ENCODE assay signal across 25 cellular contexts in genomic region chr5:115720888-115721287, GRCh38.
DNase-seq lines count a peak whose midpoint lies in the region; ATAC-seq, FAIRE-seq and TF ChIP-seq lines count a peak whose summit lies in the region.
"Had no signal": no experiment of that assay in that cellular context is flagged by ENCODE, and none has a peak within 500 bp of the region (broad histone marks: within the 10 kb centered on the region; RNA-seq: fewer than 3 reads in every experiment).

No MANE protein-coding gene starts in this region.

- intact Hi-C loops in HepG2 (cut with micrococcal nuclease; ENCODE audit: unreplicated experiment), result no loop called here

- TF ChIP-seq RAD21 in liver (IDR thresholded peaks at IDR 0.05) (no peak), HepG2 (CRISPR knock-in tag; IDR thresholded peaks at IDR 0.05) (no peak)

- no peak for TF ChIP-seq POLR2A in HepG2 (IDR thresholded peaks at IDR 0.05; ENCODE audit: insufficient read depth in 1 of 2, low read depth in 2 of 2, low read length in 2 of 2)

- BruUV-seq in HepG2 (replicated peaks; lab: Mats Ljungman, UMichigan), result no TSS peak

- DNase-seq in HepG2 (ENCODE audit: low spot score) (no peak), inferior parietal cortex (ENCODE audit: extremely low spot score) (peak; percentile 20), stromal cell of bone marrow (ENCODE audit: low read depth) (peak; percentile 13), NCI-H187 (lab: John Stamatoyannopoulos, UW) (no peak), BE2C (no peak)
- DNase-seq in NK-92 treated with Interleukin-12 subunit alpha and Interleukin-12 subunit beta, amount 100 ng/mL, for 24 hours (lab: John Stamatoyannopoulos, UW), result no peak
- DNase-seq: CD8-positive, alpha-beta memory T cell; DMS 273 treated with DMSO at 0.1 percent for 48 hours; DMS79; EL; GDM1; GM23248; H7; Kasumi-1; MV-4-11; NCI-H1105; NCI-H1436 treated with DMSO at 0.1 percent for 48 hours; NCI-H2029; NCI-H446; NCI-H524 treated with DMSO at 0.1 percent for 48 hours; NCI-H774; PC-3 had no signal

- in situ Hi-C loops in HepG2 (cut with HindIII; ENCODE audit: extremely low pct_ligation_motif_present, low pct_unique_long_range_greater_than_20kb), result no loop called here

- no peaks in the 10 kb centered on the region for H3K79me2 ChIP-seq in HepG2 (ENCODE audit: insufficient read depth, low read length)

- no peak overlapping the region for H3K4me2 ChIP-seq in HepG2 (ENCODE audit: low read depth, low read length)

- no peaks in the 10 kb centered on the region for H3K36me3 ChIP-seq in liver (ENCODE audit: control insufficient read depth in 4 of 4, insufficient read depth in 3 of 4, low read depth in 1 of 4, low read length in 3 of 4)
- no peaks in the 10 kb centered on the region for H3K36me3 ChIP-seq in HepG2 (replicated peaks in 1 of 2; ENCODE audit: control insufficient read depth in 1 of 2, insufficient read depth in 2 of 2, low read length in 2 of 2)
- no peaks in the 10 kb centered on the region for H3K36me3 ChIP-seq in BE2C

- H3K9me3 ChIP-seq in liver (ENCODE audit: control insufficient read depth in 4 of 4, low read length in 3 of 4), result no peaks in the 10 kb centered on the region
- no peaks in the 10 kb centered on the region for H3K9me3 ChIP-seq in HepG2 (ENCODE audit: low read length)
- no peaks in the 10 kb centered on the region for H3K9me3 ChIP-seq in BE2C

- H3K27ac ChIP-seq in liver (ENCODE audit: low read depth in 1 of 2, low read length in 2 of 2) (no peak overlapping the region), HepG2 (ENCODE audit: extremely low read length, insufficient read depth, low read length) (no peak overlapping the region)
- H3K27ac ChIP-seq: GM23248, HL-60 had no signal

- H3K9ac ChIP-seq in liver (ENCODE audit: low read depth in 1 of 2, low read length in 2 of 2) (no peak overlapping the region), HepG2 (ENCODE audit: insufficient read depth, low read depth, low read length) (no peak overlapping the region)
- H3K9ac ChIP-seq: GM23248 had no signal

- H3K4me1 ChIP-seq in liver (ENCODE audit: control insufficient read depth in 4 of 4, insufficient read depth in 4 of 4, low read length in 3 of 4), result peaks cover 0 to 26% (median 8%) of the 10 kb centered on the region in 4 donors
- no peaks in the 10 kb centered on the region for H3K4me1 ChIP-seq in HepG2 (ENCODE audit: insufficient read depth, low read length)
- no peaks in the 10 kb centered on the region for H3K4me1 ChIP-seq in BE2C

- H3K4me3 ChIP-seq in liver (ENCODE audit: low read depth in 1 of 3, low read length in 3 of 3), result no peak overlapping the region
- no peak overlapping the region for H3K4me3 ChIP-seq in HepG2 (replicated peaks in 1 of 3; ENCODE audit: insufficient read depth in 1 of 3, low read depth in 2 of 3, low read length in 3 of 3)
- H3K4me3 ChIP-seq in BE2C (ENCODE audit: low read depth, low read length), result no peak overlapping the region
- H3K4me3 ChIP-seq: GM12878, GM23248 had no signal

- TF ChIP-seq EP300 in HepG2 (IDR thresholded peaks at IDR 0.05; ENCODE audit: low read depth in 2 of 2, low read length in 2 of 2), result no peak
- TF ChIP-seq EP300 in HepG2 (CRISPR knock-in tag; IDR thresholded peaks at IDR 0.05; ENCODE audit: borderline replicate concordance), result no peak

- H3K27me3 ChIP-seq in liver (ENCODE audit: control insufficient read depth in 4 of 4, insufficient read depth in 4 of 4, low read length in 3 of 4) (no peaks in the 10 kb centered on the region), HepG2 (ENCODE audit: control insufficient read depth in 1 of 2, insufficient read depth in 2 of 2, low read length in 2 of 2) (no peaks in the 10 kb centered on the region), BE2C (no peaks in the 10 kb centered on the region)

- POLR2A ChIA-PET in HepG2 (lab: Yijun Ruan, JAX), result no interaction called here

- ATAC-seq in HepG2, result no peak
- ATAC-seq: GM12878, PC-3 had no signal

- no peaks in the 10 kb centered on the region for H4K20me1 ChIP-seq in HepG2 (ENCODE audit: insufficient read depth, low read length)

- H2AFZ ChIP-seq in HepG2 (ENCODE audit: low read length), result no peak overlapping the region
- H2AFZ ChIP-seq: GM23248 had no signal

- TF ChIP-seq CTCF in liver (IDR thresholded peaks at IDR 0.05; ENCODE audit: low read depth, low read length, missing input control) (no peak), HepG2 (CRISPR knock-in tag; IDR thresholded peaks at IDR 0.05) (no peak), BE2C (IDR thresholded peaks at IDR 0.05; ENCODE audit: low read depth, low read length) (no peak)

- CTCF ChIA-PET in HepG2 (lab: Yijun Ruan, JAX; ENCODE audit: low intra/inter-chr PET ratio, low total read pairs), result no interaction called here

- FAIRE-seq in HepG2 (lab: Jason Lieb, UNC), result no peak
- FAIRE-seq: GM12878 had no signal

- WGBS in liver, result 49% methylated on average over 2 of the region's 2 CpGs
- WGBS in HepG2 (ENCODE audit: low lambda C conversion rate), result 7% methylated on average over 2 of the region's 2 CpGs

TF ChIP-seq in liver, 16 proteins besides CTCF, POLR2A, EP300 and RAD21:
- TF ChIP-seq HNF4A (conservative IDR thresholded peaks at IDR 0.05), result peak in 1 of 2 donors; percentile 10
- TF ChIP-seq MAX (IDR thresholded peaks at IDR 0.05), result no peak
- peak; percentile 28 for TF ChIP-seq YY1 (IDR thresholded peaks at IDR 0.05)
- TF ChIP-seq EGR1 (IDR thresholded peaks at IDR 0.05; ENCODE audit: low read depth in 2 of 2), result no peak

TF ChIP-seq in HepG2, 621 proteins besides CTCF, POLR2A, EP300 and RAD21:
- no peak for TF ChIP-seq REST (IDR thresholded peaks at IDR 0.05; ENCODE audit: borderline replicate concordance in 1 of 2, low read depth in 1 of 2, low read length in 2 of 2)

Comparison
In these comparisons a context has a peak if more than half of its experiments do, and no peak if none do; other contexts are left out.
1. DNase-seq: peak in inferior parietal cortex (single experiment) and stromal cell of bone marrow (single experiment); none in HepG2 (single experiment), NCI-H187 (0 of 2), BE2C (single experiment) and NK-92 treated with Interleukin-12 subunit alpha and Interleukin-12 subunit beta, amount 100 ng/mL, for 24 hours (single experiment).